Comparison of ENCODE assay signal across 25 cellular contexts in genomic region chr3:105770410-105770809, GRCh38.
"Had no signal": no experiment of that assay in that cellular context is flagged by ENCODE, and none has a peak within 500 bp of the region (broad histone marks: within the 10 kb centered on the region; RNA-seq: fewer than 3 reads in every experiment).

No MANE protein-coding gene starts in this region.

- H3K4me3 Mint-ChIP-seq: activated naive CD4-positive, alpha-beta T cell treated with anti-CD3 and anti-CD28 coated beads for 36 hours; activated T-cell treated with anti-CD3 and anti-CD28 coated beads, Interleukin-2, amount 50 U/mL, for 72 hours; brain had no signal

- H3K9me3 ChIP-seq: tibial nerve, uterus had no signal

- H3K36me3 ChIP-seq: tibial nerve, uterus had no signal

- H3K4me3 ChIP-seq: SK-N-MC, tibial nerve, uterus had no signal

- H3K27ac ChIP-seq: SK-N-MC, tibial nerve, uterus had no signal

- H3K27ac Mint-ChIP-seq: activated naive CD4-positive, alpha-beta T cell treated with anti-CD3 and anti-CD28 coated beads for 36 hours; brain; progenitor cell of endocrine pancreas had no signal

- H3K27me3 ChIP-seq: tibial nerve, uterus had no signal

- H3K4me1 ChIP-seq: uterus had no signal

- DNase-seq: activated CD4-positive, alpha-beta T cell treated with anti-CD3 and anti-CD28 coated beads for 1 hour; activated CD4-positive, alpha-beta T cell treated with anti-CD3 and anti-CD28 coated beads, Interleukin-2, amount 50 U/mL, for 1 hour; activated CD8-positive, alpha-beta memory T cell treated with anti-CD3 and anti-CD28 coated beads for 24 hours; activated CD8-positive, alpha-beta memory T cell treated with anti-CD3 and anti-CD28 coated beads, Interleukin-2, amount 50 U/mL, for 48 hours; activated effector memory CD4-positive, alpha-beta T cell treated with Interleukin-2 at 50 U/mL for 16 hours; activated naive CD4-positive, alpha-beta T cell treated with anti-CD3 and anti-CD28 coated beads for 36 hours; activated T-cell treated with anti-CD3 and anti-CD28 coated beads, Interleukin-2, amount 50 U/mL, for 72 hours; aorta; caudate nucleus; dermis blood vessel endothelial cell; effector CD8-positive, alpha-beta T cell; foreskin melanocyte; glutamatergic neuron; islet precursor cell; naive thymus-derived CD4-positive, alpha-beta T cell; retina; stimulated activated CD4-positive, alpha-beta T cell treated with anti-CD3 and anti-CD28 coated beads, Interleukin-4, amount 100 ng/mL, for 24 hours; stimulated activated naive CD8-positive, alpha-beta T cell treated with anti-CD3 and anti-CD28 coated beads, Interleukin-15, amount 100 ng/mL, for 72 hours; uterus had no signal

- ATAC-seq: activated T-cell treated with anti-CD3 and anti-CD28 coated beads, Interleukin-2, amount 50 U/mL, for 72 hours; esophagus mucosa; left lobe of liver; naive thymus-derived CD4-positive, alpha-beta T cell; stimulated activated naive CD8-positive, alpha-beta T cell treated with anti-CD3 and anti-CD28 coated beads, Interleukin-15, amount 100 ng/mL, for 72 hours had no signal

- H3K27me3 Mint-ChIP-seq: brain; naive thymus-derived CD4-positive, alpha-beta T cell; progenitor cell of endocrine pancreas; stimulated activated naive CD8-positive, alpha-beta T cell treated with anti-CD3 and anti-CD28 coated beads, Interleukin-15, amount 100 ng/mL, for 72 hours had no signal
